ENCODE assay signal across 8 cellular contexts in the genomic region with DNA sequence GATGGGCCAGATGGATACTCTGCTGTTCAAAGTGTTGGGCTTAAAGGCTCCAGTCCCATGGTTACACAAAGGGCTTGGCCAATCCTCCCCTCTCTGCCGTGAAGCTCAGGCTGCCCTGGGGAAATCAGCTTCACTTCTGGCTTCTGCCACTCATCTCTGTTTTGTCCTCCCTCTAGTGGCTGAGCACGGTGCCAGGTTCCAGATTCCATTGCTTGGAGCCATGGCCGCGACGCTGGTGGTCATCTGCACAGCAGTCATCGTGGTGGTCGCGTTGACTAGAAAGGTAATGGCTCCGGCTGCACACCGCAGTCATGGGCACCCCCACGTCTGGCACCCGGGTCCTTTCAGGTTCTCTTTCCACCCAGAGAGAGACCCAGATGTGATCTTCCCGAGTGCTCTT. TPM values are rescaled to one million over a fixed set of nuclear protein-coding genes. Genes with fewer than 3 reads are reported as not detected.
DNase-seq lines count a peak whose midpoint lies in the region; ATAC-seq and TF ChIP-seq lines count a peak whose summit lies in the region.

No MANE protein-coding gene starts in this region.

- no peak overlapping the region for H2AFZ ChIP-seq in trophoblast cell (ENCODE audit: insufficient read depth, low read length, poor library complexity)

- no peak overlapping the region for H2AK5ac ChIP-seq in trophoblast cell (ENCODE audit: low read length)

- no peak overlapping the region for H3K4me3 ChIP-seq in RWPE2 (ENCODE audit: severe bottlenecking)
- no peak overlapping the region for H3K4me3 ChIP-seq in trophoblast cell (ENCODE audit: low read depth, low read length)
- H3K4me3 ChIP-seq in uterus = no peak overlapping the region

- no peak overlapping the region for H2BK120ac ChIP-seq in trophoblast cell (ENCODE audit: insufficient read depth, low read length, poor library complexity)

- H3K9ac ChIP-seq in trophoblast cell (ENCODE audit: low read length) = no peak overlapping the region

- intact Hi-C loops in uterus (cut with DNase I; ENCODE audit: low total_unique reads) = no loop called here

- no CpG with 5 or more reads among the region's 13 CpGs for WGBS in trophoblast cell (ENCODE audit: extremely low coverage, insufficient coverage, insufficient read length)

- H3K18ac ChIP-seq in trophoblast cell (ENCODE audit: low read length) = no peak overlapping the region

- no peak overlapping the region for H3K4me2 ChIP-seq in trophoblast cell (ENCODE audit: low read length)

- H3K79me2 ChIP-seq in trophoblast cell (ENCODE audit: control insufficient read depth, insufficient read depth, low read length, poor library complexity) = no peaks in the 10 kb centered on the region

- no peak overlapping the region for H2BK5ac ChIP-seq in trophoblast cell (ENCODE audit: low read depth, low read length, poor library complexity)

- no peaks in the 10 kb centered on the region for H3K9me3 ChIP-seq in RWPE2 (ENCODE audit: severe bottlenecking)
- H3K9me3 ChIP-seq in trophoblast cell (ENCODE audit: insufficient read depth, low read depth, low read length) = no peaks in the 10 kb centered on the region
- no peaks in the 10 kb centered on the region for H3K9me3 ChIP-seq in uterus

- TF ChIP-seq CTCF in RWPE2 (IDR thresholded peaks at IDR 0.05; ENCODE audit: poor library complexity, severe bottlenecking) (peak; percentile 33), uterus (IDR thresholded peaks at IDR 0.05) (no peak)

- no peaks in the 10 kb centered on the region for H3K36me3 ChIP-seq in RWPE2 (ENCODE audit: low read depth)
- no peaks in the 10 kb centered on the region for H3K36me3 ChIP-seq in trophoblast cell (ENCODE audit: control insufficient read depth in 1 of 2, insufficient read depth in 2 of 2, low read length in 2 of 2)
- no peaks in the 10 kb centered on the region for H3K36me3 ChIP-seq in uterus

- no peak overlapping the region for H3K23ac ChIP-seq in trophoblast cell (ENCODE audit: low read length)

- H2BK12ac ChIP-seq in trophoblast cell (ENCODE audit: low read length) = no peak overlapping the region

- ATAC-seq in RWPE2 (ENCODE audit: low read depth) (peak; percentile 68; the same call in 2 of the 3 replicates), GM21619 (IDR thresholded peaks at IDR 0.05; ENCODE audit: unreplicated experiment) (no peak)

- H3K27me3 ChIP-seq in RWPE2 (ENCODE audit: insufficient read depth, poor library complexity, severe bottlenecking) (no peaks in the 10 kb centered on the region), trophoblast cell (ENCODE audit: insufficient read depth, low read length) (no peaks in the 10 kb centered on the region), uterus (no peaks in the 10 kb centered on the region)

- H3K4me1 ChIP-seq in RWPE2 (ENCODE audit: insufficient read depth, poor library complexity, severe bottlenecking) (no peaks in the 10 kb centered on the region), trophoblast cell (ENCODE audit: control insufficient read depth in 1 of 2, insufficient read depth in 2 of 2, low read length in 2 of 2) (no peaks in the 10 kb centered on the region), uterus (no peaks in the 10 kb centered on the region)

- no peak overlapping the region for H3K4ac ChIP-seq in trophoblast cell (ENCODE audit: low read depth, low read length)

- no peak overlapping the region for H4K8ac ChIP-seq in trophoblast cell (ENCODE audit: low read depth, low read length)

- H4K12ac ChIP-seq in trophoblast cell (ENCODE audit: low read depth, low read length) = no peak overlapping the region

- H4K91ac ChIP-seq in trophoblast cell (ENCODE audit: low read depth, low read length) = no peak overlapping the region

- DNase-seq in COR-L47 (lab: John Stamatoyannopoulos, UW) (peak; percentile 30), HCEC 1CT (peak; percentile 12), RWPE2 (ENCODE audit: low spot score) (no peak), dermis microvascular lymphatic vessel endothelial cell (ENCODE audit: low read depth in 2 of 2) (peak; percentile 29 to 35), trophoblast cell (peak; percentile 8 to 52), amniotic stem cell (lab: John Stamatoyannopoulos, UW) (no peak), uterus (no peak)

- no peaks in the 10 kb centered on the region for H3K79me1 ChIP-seq in trophoblast cell (ENCODE audit: low read length)

- no peak overlapping the region for H3K27ac ChIP-seq in RWPE2 (ENCODE audit: poor library complexity, severe bottlenecking)
- no peak overlapping the region for H3K27ac ChIP-seq in trophoblast cell (ENCODE audit: low read depth, low read length)
- H3K27ac ChIP-seq in uterus = no peak overlapping the region

- TF ChIP-seq POLR2A in uterus (IDR thresholded peaks at IDR 0.05) = no peak

- no peak overlapping the region for H3K14ac ChIP-seq in trophoblast cell (ENCODE audit: low read length)

RNA-seq across cellular contexts. Expression of a gene that starts 5.6 kb away (rescaled TPM):
- total RNA-seq in dermis microvascular lymphatic vessel endothelial cell (not detected in 2 replicates), uterus (under 1 TPM in 2 of 4 donors, not detected in 2; 0.12 to 0.28 TPM)
- not detected in 2 replicates for polyA plus RNA-seq in trophoblast cell (2013)

Comparison
In these comparisons a context has a peak if more than half of its experiments do, and no peak if none do; other contexts are left out.
1. DNase-seq: peak in COR-L47 (single experiment), HCEC 1CT (single experiment), dermis microvascular lymphatic vessel endothelial cell (2 of 2) and trophoblast cell (2 of 2); none in RWPE2 (single experiment), amniotic stem cell (single experiment) and uterus (0 of 2).